Comparison of ENCODE assay signal across 1 cellular context in genomic region chr12:46459111-46459510, GRCh38.
TF ChIP-seq lines count a peak whose summit lies in the region.

No MANE protein-coding gene starts in this region.

TF ChIP-seq in GM23338, 12 proteins besides CTCF, POLR2A, EP300 and RAD21 (continued from another document):
- TF ChIP-seq REST (IDR thresholded peaks at IDR 0.05; ENCODE audit: unreplicated experiment) (no peak), CREB1 (CRISPR knock-in tag; IDR thresholded peaks at IDR 0.05; ENCODE audit: low read depth) (no peak)
TF ChIP-seq in GM23338: peak in this region for 0.
